ENCODE assay signal across 30 cellular contexts in genomic region chr18:48057018-48057417, GRCh38.
"Had no signal": no experiment of that assay in that cellular context is flagged by ENCODE, and none has a peak within 500 bp of the region (broad histone marks: within the 10 kb centered on the region; RNA-seq: fewer than 3 reads in every experiment).

No MANE protein-coding gene starts in this region.

- H3K27me3 ChIP-seq: pancreas, thyroid gland, upper lobe of left lung, vagina had no signal

- H3K36me3 ChIP-seq: neutrophil, pancreas, prostate gland, spleen, thoracic aorta, thyroid gland, tibial nerve, upper lobe of left lung, vagina had no signal

- H3K4me2 ChIP-seq: smooth muscle cell had no signal

- H3K4me1 ChIP-seq: pancreas, prostate gland, upper lobe of left lung had no signal

- H3K27ac Mint-ChIP-seq: naive thymus-derived CD4-positive, alpha-beta T cell; natural killer cell; nephron progenitor cell; stimulated activated memory B cell treated with anti-CD40 and anti-IgM and Interleukin-4, amounts not matched to agents 10 μg/mL and 1 μg/mL and 100 μg/mL, for 72 hours; stimulated activated naive CD8-positive, alpha-beta T cell treated with anti-CD3 and anti-CD28 coated beads, Interleukin-15, amount 100 ng/mL, for 72 hours had no signal

- H3K4me1 Mint-ChIP-seq: natural killer cell; stimulated activated memory B cell treated with anti-CD40 and anti-IgM and Interleukin-4, amounts not matched to agents 10 μg/mL and 1 μg/mL and 100 μg/mL, for 72 hours; stimulated activated naive CD8-positive, alpha-beta T cell treated with anti-CD3 and anti-CD28 coated beads, Interleukin-15, amount 100 ng/mL, for 72 hours had no signal

- H3K27ac ChIP-seq: neutrophil, pancreas, prostate gland, skin epidermis, spleen, thoracic aorta, thyroid gland, tibial nerve, upper lobe of left lung, vagina had no signal

- H3K4me3 Mint-ChIP-seq: naive thymus-derived CD4-positive, alpha-beta T cell; natural killer cell; nephron progenitor cell; neural crest cell; stimulated activated memory B cell treated with anti-CD40 and anti-IgM and Interleukin-4, amounts not matched to agents 10 μg/mL and 1 μg/mL and 100 μg/mL, for 72 hours; stimulated activated naive CD8-positive, alpha-beta T cell treated with anti-CD3 and anti-CD28 coated beads, Interleukin-15, amount 100 ng/mL, for 72 hours had no signal

- FAIRE-seq: urothelium cell line had no signal

- H3K9me3 ChIP-seq: neutrophil, pancreas, prostate gland, thoracic aorta, thyroid gland, tibial nerve, upper lobe of left lung, vagina had no signal

- DNase-seq: naive thymus-derived CD4-positive, alpha-beta T cell; natural killer cell; nephron progenitor cell; nucleus accumbens; pancreas; right cardiac atrium; stimulated activated CD4-positive, alpha-beta T cell treated with anti-CD3 and anti-CD28 coated beads, Interleukin-12 subunit alpha, Interleukin-12 subunit beta, amount 100 ng/mL, for 4 hours; stimulated activated CD4-positive, alpha-beta T cell treated with anti-CD3 and anti-CD28 coated beads, Interleukin-1b, Interleukin-23, amount 100 ng/mL, for 48 hours; stimulated activated CD4-positive, alpha-beta T cell treated with anti-CD3 and anti-CD28 coated beads, Interleukin-4, amount 100 ng/mL, for 1 hour; stimulated activated CD4-positive, alpha-beta T cell treated with anti-CD3 and anti-CD28 coated beads, Interleukin-4, amount 100 ng/mL, for 4 hours; stimulated activated CD8-positive, alpha-beta memory T cell treated with anti-CD3 and anti-CD28 coated beads, Interleukin-4, amount 100 ng/mL, for 48 hours; stimulated activated naive CD4-positive, alpha-beta T cell; stimulated activated naive CD8-positive, alpha-beta T cell treated with anti-CD3 and anti-CD28 coated beads, Interleukin-15, amount 100 ng/mL, for 72 hours; stimulated activated naive CD8-positive, alpha-beta T cell treated with anti-CD3 and anti-CD28 coated beads, Interleukin-15, Interleukin-2, amounts not matched to agents 100 U/mL and 50 U/mL, for 24 hours; substantia nigra; thyroid gland; trophoblast cell; upper lobe of left lung had no signal

- H3K36me3 Mint-ChIP-seq: naive thymus-derived CD4-positive, alpha-beta T cell; natural killer cell; stimulated activated memory B cell treated with anti-CD40 and anti-IgM and Interleukin-4, amounts not matched to agents 10 μg/mL and 1 μg/mL and 100 μg/mL, for 72 hours had no signal

- H3K9me3 Mint-ChIP-seq: natural killer cell; nephron progenitor cell; neural crest cell; stimulated activated memory B cell treated with anti-CD40 and anti-IgM and Interleukin-4, amounts not matched to agents 10 μg/mL and 1 μg/mL and 100 μg/mL, for 72 hours; stimulated activated naive CD8-positive, alpha-beta T cell treated with anti-CD3 and anti-CD28 coated beads, Interleukin-15, amount 100 ng/mL, for 72 hours had no signal

- ATAC-seq: naive thymus-derived CD4-positive, alpha-beta T cell; natural killer cell; pancreas; right cardiac atrium; sciatic nerve; stimulated activated memory B cell treated with anti-CD40 and anti-IgM and Interleukin-4, amounts not matched to agents 10 μg/mL and 1 μg/mL and 100 μg/mL, for 72 hours; stimulated activated naive CD8-positive, alpha-beta T cell treated with anti-CD3 and anti-CD28 coated beads, Interleukin-15, amount 100 ng/mL, for 72 hours; stimulated activated naive CD8-positive, alpha-beta T cell treated with anti-CD3 and anti-CD28 coated beads, Interleukin-15, Interleukin-2, amounts not matched to agents 100 U/mL and 50 U/mL, for 24 hours had no signal

- H3K4me3 ChIP-seq: pancreas, prostate gland, skin epidermis, smooth muscle cell, spleen, thoracic aorta, thyroid gland, tibial nerve, upper lobe of left lung, vagina had no signal
